Comparison of ENCODE assay signal across 1 cellular context in genomic region chr3:102060814-102061213, GRCh38.
A peak's percentile ranks its signal among the peaks of the same experiment; 100 is the strongest.
TF ChIP-seq lines count a peak whose summit lies in the region.

No MANE protein-coding gene starts in this region.

TF ChIP-seq in K562, 482 proteins besides CTCF, POLR2A, EP300 and RAD21 (continued from another document):
- TF ChIP-seq ZNF407 (IDR thresholded peaks at IDR 0.05; ENCODE audit: low read depth) (no peak), MYC (IDR thresholded peaks at IDR 0.05; ENCODE audit: low read depth, low read length) (no peak), MYC (CRISPR knock-in tag; IDR thresholded peaks at IDR 0.05; ENCODE audit: borderline replicate concordance, low read depth) (no peak), ATF1 (CRISPR knock-in tag; IDR thresholded peaks at IDR 0.05) (no peak), ATF1 (tag; IDR thresholded peaks at IDR 0.05) (no peak), ZNF217 (CRISPR knock-in tag; IDR thresholded peaks at IDR 0.05) (no peak), BHLHE40 (IDR thresholded peaks at IDR 0.05; ENCODE audit: low read length) (no peak), ATF3 (IDR thresholded peaks at IDR 0.05) (peak; percentile 63), ATF3 (CRISPR knock-in tag; conservative IDR thresholded peaks at IDR 0.05) (no peak), ZNF23 (CRISPR knock-in tag; IDR thresholded peaks at IDR 0.05) (no peak), CEBPG (CRISPR knock-in tag; IDR thresholded peaks at IDR 0.05) (no peak), CEBPG (tag; conservative IDR thresholded peaks at IDR 0.05 in 1 of 2, IDR thresholded peaks at IDR 0.05 in 1 of 2) (no peak)
